Comparison of ENCODE assay signal across 12 cellular contexts in genomic region chr1:201708085-201708512, GRCh38.
DNase-seq lines count a peak whose midpoint lies in the region; ATAC-seq and TF ChIP-seq lines count a peak whose summit lies in the region.
"Had no signal": no experiment of that assay in that cellular context is flagged by ENCODE, and none has a peak within 500 bp of the region (broad histone marks: within the 10 kb centered on the region; RNA-seq: fewer than 3 reads in every experiment).

No MANE protein-coding gene starts in this region.

- no peak for TF ChIP-seq EP300 in esophagus muscularis mucosa (IDR thresholded peaks at IDR 0.05)

- H3K36me3 Mint-ChIP-seq in HFFc6 (ENCODE audit: low read depth), result peaks cover 5% of the 10 kb centered on the region
- no peaks in the 10 kb centered on the region for H3K36me3 Mint-ChIP-seq in progenitor cell of endocrine pancreas (ENCODE audit: insufficient read depth)
- H3K36me3 Mint-ChIP-seq: IgD-negative memory B cell had no signal

- peaks cover 98% of the 10 kb centered on the region for H3K4me1 Mint-ChIP-seq in HFFc6 (ENCODE audit: low read depth)
- H3K4me1 Mint-ChIP-seq in progenitor cell of endocrine pancreas (ENCODE audit: low read depth), result peaks cover 2% of the 10 kb centered on the region
- H3K4me1 Mint-ChIP-seq: IgD-negative memory B cell had no signal

- DNase-seq in AG04450 (ENCODE audit: low read depth, low spot score) (peak; percentile 65), HFFc6 (peak; percentile 49), RWPE1 (ENCODE audit: low spot score) (no peak), heart left ventricle (peak in 3 of 5 donors; percentile 40 to 48 (median 45)), esophagus muscularis mucosa (ENCODE audit: extremely low spot score) (no peak), progenitor cell of endocrine pancreas (ENCODE audit: low spot score, unreplicated experiment) (no peak)
- DNase-seq: activated T-cell treated with anti-CD3 and anti-CD28 coated beads for 4 hours, dermis blood vessel endothelial cell, T-helper 1 cell had no signal

- intact Hi-C loops in heart left ventricle (cut with DNase I) (loop anchor here in 4 of 10 donors (2.0 to 10.0 kb wide), 3 partner anchors 34 to 277 kb away; partner anchors contain the start of gene RNPEP (in 1 of the 4)), esophagus muscularis mucosa (cut with DNase I) (no loop called here)

- H3K27ac Mint-ChIP-seq in HFFc6, result peak overlapping the region; percentile 100
- no peak overlapping the region for H3K27ac Mint-ChIP-seq in progenitor cell of endocrine pancreas
- H3K27ac Mint-ChIP-seq: IgD-negative memory B cell had no signal

- 53 to 76% (median 66%) methylated on average over 4 of the region's 4 CpGs for WGBS in heart left ventricle, 4 donors
- 45% methylated on average over 4 of the region's 4 CpGs for WGBS in esophagus muscularis mucosa

- H3K4me3 Mint-ChIP-seq in HFFc6 (no peak overlapping the region), progenitor cell of endocrine pancreas (ENCODE audit: low read depth) (no peak overlapping the region)
- H3K4me3 Mint-ChIP-seq: IgD-negative memory B cell had no signal

- CTCF ChIA-PET in AG04450 (lab: Charles Lee) (interaction anchor here (1.0 to 10.4 kb wide), 13 partner anchors 11 to 178 kb away, joined by 3 to 232 read pairs (median 10); no protein-coding TSS in a partner anchor), RWPE1 (lab: Yijun Ruan, JAX) (interaction anchor here (0.7 to 13.5 kb wide), 6 partner anchors 18 to 177 kb away, joined by 3 to 351 read pairs (median 12); partner anchors contain the start of gene IPO9)

- TF ChIP-seq POLR2A in heart left ventricle (IDR thresholded peaks at IDR 0.05), result no peak
- TF ChIP-seq POLR2A in esophagus muscularis mucosa (IDR thresholded peaks at IDR 0.05; ENCODE audit: low read depth), result no peak

- H3K27ac ChIP-seq in AG04450 (ENCODE audit: low read depth, low read length) (peak overlapping the region; percentile 57), RWPE1 (peak overlapping the region; percentile 71), heart left ventricle (peak overlapping the region in 1 of 12 donors; percentile 39), esophagus muscularis mucosa (replicated peaks in 1 of 4) (peak overlapping the region in 1 of 4 donors; percentile 25)

- H3K27me3 ChIP-seq in AG04450 (ENCODE audit: control insufficient read depth, insufficient read depth, low read length), result no peaks in the 10 kb centered on the region
- no peaks in the 10 kb centered on the region for H3K27me3 ChIP-seq in heart left ventricle
- H3K27me3 ChIP-seq in esophagus muscularis mucosa, result no peaks in the 10 kb centered on the region

- peaks cover 23 to 76% (median 59%) of the 10 kb centered on the region in 12 donors for H3K4me1 ChIP-seq in heart left ventricle
- H3K4me1 ChIP-seq in esophagus muscularis mucosa, result peaks cover 63 to 77% (median 70%) of the 10 kb centered on the region in 4 donors

- no peaks in the 10 kb centered on the region for H3K9me3 Mint-ChIP-seq in HFFc6
- no peaks in the 10 kb centered on the region for H3K9me3 Mint-ChIP-seq in progenitor cell of endocrine pancreas (ENCODE audit: low read depth)
- H3K9me3 Mint-ChIP-seq: IgD-negative memory B cell had no signal

- ATAC-seq in heart left ventricle (peak in 2 of 4 donors; percentile 21 to 23), HG02840 (IDR thresholded peaks at IDR 0.05; ENCODE audit: low FRiP score, unreplicated experiment) (no peak), HG03460 (IDR thresholded peaks at IDR 0.05; ENCODE audit: unreplicated experiment) (no peak)

- H3K4me3 ChIP-seq in AG04450 (ENCODE audit: low read depth, low read length) (no peak overlapping the region), heart left ventricle (no peak overlapping the region), esophagus muscularis mucosa (no peak overlapping the region)

- no peaks in the 10 kb centered on the region for H3K36me3 ChIP-seq in heart left ventricle
- H3K36me3 ChIP-seq in esophagus muscularis mucosa, result no peaks in the 10 kb centered on the region

- TF ChIP-seq CTCF in AG04450 (IDR thresholded peaks at IDR 0.05; ENCODE audit: low read depth, low read length) (no peak), HFFc6 (IDR thresholded peaks at IDR 0.05) (no peak), RWPE1 (conservative IDR thresholded peaks at IDR 0.05; ENCODE audit: low read depth) (no peak), heart left ventricle (IDR thresholded peaks at IDR 0.05) (no peak), esophagus muscularis mucosa (IDR thresholded peaks at IDR 0.05) (no peak), progenitor cell of endocrine pancreas (IDR thresholded peaks at IDR 0.05; ENCODE audit: unreplicated experiment) (no peak)

- H3K27me3 Mint-ChIP-seq in HFFc6 (ENCODE audit: insufficient read depth) (0 out of 2 replicates have a peak, but pooled peaks cover 5% of the 10 kb centered on the region), progenitor cell of endocrine pancreas (no peaks in the 10 kb centered on the region)

- POLR2A ChIA-PET in AG04450 (lab: Yijun Ruan, JAX), result interaction anchor here (0.6 kb wide), 1 partner anchor 24 kb away, joined by 3 read pairs; no protein-coding TSS in a partner anchor
- POLR2A ChIA-PET in RWPE1 (lab: Yijun Ruan, JAX; ENCODE audit: low non-redundant PET), result no interaction called here

- H3K9me3 ChIP-seq in AG04450 (ENCODE audit: control insufficient read depth, insufficient read depth, low read length), result no peaks in the 10 kb centered on the region
- no peaks in the 10 kb centered on the region for H3K9me3 ChIP-seq in heart left ventricle
- H3K9me3 ChIP-seq in esophagus muscularis mucosa, result no peaks in the 10 kb centered on the region

Comparison
In these comparisons a context has a peak if more than half of its experiments do, and no peak if none do; other contexts are left out.
1. DNase-seq: peak in AG04450 (single experiment), HFFc6 (single experiment) and heart left ventricle (3 of 5); none in RWPE1 (single experiment), esophagus muscularis mucosa (single experiment) and progenitor cell of endocrine pancreas (single experiment).